In genomic region chr12:132070298-132070697, GRCh38 we compare ENCODE assay signal across 18 cellular contexts.
DNase-seq lines count a peak whose midpoint lies in the region; ATAC-seq and TF ChIP-seq lines count a peak whose summit lies in the region.
"Had no signal": no experiment of that assay in that cellular context is flagged by ENCODE, and none has a peak within 500 bp of the region (broad histone marks: within the 10 kb centered on the region; RNA-seq: fewer than 3 reads in every experiment).

No MANE protein-coding gene starts in this region.

- H3K4me1 ChIP-seq in DOHH2 (ENCODE audit: control insufficient read depth, low read length) (peaks cover 53% of the 10 kb centered on the region), OCI-LY1 (ENCODE audit: insufficient read depth, low read length, severe bottlenecking) (peaks cover 59% of the 10 kb centered on the region)

- H3K36me3 Mint-ChIP-seq in endothelial cell (ENCODE audit: low read depth, unreplicated experiment) (peaks cover 50% of the 10 kb centered on the region), CD14-positive monocyte (peaks cover 75 to 87% of the 10 kb centered on the region in 2 donors)
- H3K36me3 Mint-ChIP-seq in stimulated activated effector memory CD8-positive, alpha-beta T cell treated with anti-CD3 and anti-CD28 coated beads, Interleukin-12 subunit alpha, Interleukin-12 subunit beta, amount 100 ng/mL, for 72 hours = peaks cover 94% of the 10 kb centered on the region

- H3K27ac ChIP-seq in DOHH2 (ENCODE audit: low read depth, low read length) (peak overlapping the region; percentile 77), OCI-LY1 (ENCODE audit: low read depth, low read length, poor library complexity, severe bottlenecking) (peak overlapping the region; percentile 99)
- H3K27ac ChIP-seq: C4-2B, KMS-11 had no signal

- H3K4me3 ChIP-seq in DOHH2 (ENCODE audit: low read length) = peak overlapping the region; percentile 47
- H3K4me3 ChIP-seq in OCI-LY1 (ENCODE audit: low read depth, low read length, poor library complexity, severe bottlenecking) = no peak overlapping the region

- H3K9me3 Mint-ChIP-seq in endothelial cell (ENCODE audit: unreplicated experiment) (peaks cover 5% of the 10 kb centered on the region), CD14-positive monocyte (peaks cover 0 to 2% (median 0%) of the 10 kb centered on the region in 7 donors)
- no peaks in the 10 kb centered on the region for H3K9me3 Mint-ChIP-seq in stimulated activated effector memory CD8-positive, alpha-beta T cell treated with anti-CD3 and anti-CD28 coated beads, Interleukin-12 subunit alpha, Interleukin-12 subunit beta, amount 100 ng/mL, for 72 hours

- no peak for ATAC-seq in stimulated activated effector memory CD8-positive, alpha-beta T cell treated with anti-CD3 and anti-CD28 coated beads, Interleukin-12 subunit alpha, Interleukin-12 subunit beta, amount 100 ng/mL, for 72 hours
- ATAC-seq: Panc1 had no signal

- H3K4me3 Mint-ChIP-seq in endothelial cell (ENCODE audit: unreplicated experiment) (no peak overlapping the region), CD14-positive monocyte (no peak overlapping the region)
- no peak overlapping the region for H3K4me3 Mint-ChIP-seq in stimulated activated effector memory CD8-positive, alpha-beta T cell treated with anti-CD3 and anti-CD28 coated beads, Interleukin-12 subunit alpha, Interleukin-12 subunit beta, amount 100 ng/mL, for 72 hours

- H3K9me2 ChIP-seq in DOHH2 (replicated peaks; ENCODE audit: control insufficient read depth, low read length) = no peaks in the 10 kb centered on the region
- no peaks in the 10 kb centered on the region for H3K9me2 ChIP-seq in OCI-LY1 (ENCODE audit: low read depth, low read length)

- H3K4me1 Mint-ChIP-seq in endothelial cell (ENCODE audit: unreplicated experiment) = peaks cover 35% of the 10 kb centered on the region
- peaks cover 18% of the 10 kb centered on the region for H3K4me1 Mint-ChIP-seq in stimulated activated effector memory CD8-positive, alpha-beta T cell treated with anti-CD3 and anti-CD28 coated beads, Interleukin-12 subunit alpha, Interleukin-12 subunit beta, amount 100 ng/mL, for 72 hours
- H3K4me1 Mint-ChIP-seq in CD14-positive monocyte = peaks cover 23% of the 10 kb centered on the region

- H3F3A ChIP-seq in DOHH2 (ENCODE audit: control insufficient read depth, insufficient read depth) = peaks cover 20% of the 10 kb centered on the region
- 0 out of 2 replicates have a peak, but pooled peaks cover 4% of the 10 kb centered on the region for H3F3A ChIP-seq in OCI-LY1 (ENCODE audit: insufficient read depth, low read length)

- intact Hi-C loops in CD14-positive monocyte (cut with micrococcal nuclease) = no loop called here

- H3K9me3 ChIP-seq in DOHH2 (ENCODE audit: control insufficient read depth, insufficient read depth, low read length) (no peaks in the 10 kb centered on the region), OCI-LY1 (ENCODE audit: low read length) (no peaks in the 10 kb centered on the region)

- DNase-seq in endothelial cell (ENCODE audit: low spot score) (no peak), CD14-positive monocyte (ENCODE audit: low spot score) (no peak), LoVo (ENCODE audit: low spot score) (no peak)
- DNase-seq in stimulated activated effector memory CD8-positive, alpha-beta T cell treated with anti-CD3 and anti-CD28 coated beads, Interleukin-12 subunit alpha, Interleukin-12 subunit beta, amount 100 ng/mL, for 72 hours (ENCODE audit: low spot score in 2 of 2) = no peak
- DNase-seq in stimulated activated CD8-positive, alpha-beta memory T cell treated with anti-CD3 and anti-CD28 coated beads, Interleukin-4, amount 100 ng/mL, for 48 hours = no peak
- DNase-seq: DMS 273 treated with DMSO at 0.1 percent for 48 hours, GF-D8, NCI-H1417 treated with DMSO at 0.1 percent for 48 hours, NCI-H1930, NCI-H226, NCI-H524, NCI-H82, SW 1271 had no signal

- TF ChIP-seq CTCF in DOHH2 (IDR thresholded peaks at IDR 0.05; ENCODE audit: low read depth, low read length, poor library complexity, severe bottlenecking) (no peak), OCI-LY1 (IDR thresholded peaks at IDR 0.05; ENCODE audit: low read length) (no peak), endothelial cell (IDR thresholded peaks at IDR 0.05; ENCODE audit: unreplicated experiment) (no peak), CD14-positive monocyte (IDR thresholded peaks at IDR 0.05) (no peak)

- H3K27me3 Mint-ChIP-seq in endothelial cell (ENCODE audit: unreplicated experiment) (peaks cover 6% of the 10 kb centered on the region), CD14-positive monocyte (ENCODE audit: low read depth in 3 of 3) (no peaks in the 10 kb centered on the region)

- H3K79me2 ChIP-seq in DOHH2 (ENCODE audit: control insufficient read depth, low read length) (peaks cover 3% of the 10 kb centered on the region; the same call in 1 of the 2 replicates), OCI-LY1 (ENCODE audit: insufficient read depth, low read length) (no peaks in the 10 kb centered on the region)

- H3K27ac Mint-ChIP-seq in endothelial cell (ENCODE audit: unreplicated experiment) = peak overlapping the region; percentile 33
- peak overlapping the region; percentile 21 for H3K27ac Mint-ChIP-seq in stimulated activated effector memory CD8-positive, alpha-beta T cell treated with anti-CD3 and anti-CD28 coated beads, Interleukin-12 subunit alpha, Interleukin-12 subunit beta, amount 100 ng/mL, for 72 hours
- peak overlapping the region in 3 of 7 donors; percentile 11 to 69 (median 32) for H3K27ac Mint-ChIP-seq in CD14-positive monocyte

- no peaks in the 10 kb centered on the region for H3K27me3 ChIP-seq in DOHH2 (ENCODE audit: control insufficient read depth, low read length)
- no peaks in the 10 kb centered on the region for H3K27me3 ChIP-seq in OCI-LY1 (ENCODE audit: insufficient read depth, low read length)

- H4K20me1 ChIP-seq in DOHH2 (ENCODE audit: control insufficient read depth, insufficient read depth, low read depth, low read length) = peaks cover 15% of the 10 kb centered on the region
- H4K20me1 ChIP-seq in OCI-LY1 (ENCODE audit: insufficient read depth, low read length) = no peaks in the 10 kb centered on the region

- H3K36me3 ChIP-seq in DOHH2 (ENCODE audit: control insufficient read depth, low read length) (peaks cover 61% of the 10 kb centered on the region), OCI-LY1 (ENCODE audit: insufficient read depth, low read length) (peaks cover 41% of the 10 kb centered on the region; the same call in 1 of the 2 replicates)

- peak overlapping the region; percentile 73 for H3K4me2 ChIP-seq in DOHH2 (ENCODE audit: low read length)
- H3K4me2 ChIP-seq in OCI-LY1 (ENCODE audit: low read length) = peak overlapping the region; percentile 70
- H3K4me2 ChIP-seq: KMS-11 had no signal

- H2AFZ ChIP-seq in OCI-LY1 (ENCODE audit: low read length) = no peak overlapping the region

- H3K9ac ChIP-seq in OCI-LY1 (ENCODE audit: low read length) = peak overlapping the region; percentile 33; the same call in 1 of the 2 replicates
- H3K9ac ChIP-seq: KMS-11 had no signal
